Comparison of ENCODE assay signal across 23 cellular contexts in genomic region chr3:68448510-68449383, GRCh38.
"Had no signal": no experiment of that assay in that cellular context is flagged by ENCODE, and none has a peak within 500 bp of the region (broad histone marks: within the 10 kb centered on the region; RNA-seq: fewer than 3 reads in every experiment).

No MANE protein-coding gene starts in this region.

- H3K9ac ChIP-seq: KMS-11, SK-N-SH had no signal

- ATAC-seq: HepG2, K562, Panc1, PC-3 had no signal

- H3K27me3 Mint-ChIP-seq: IgD-negative memory B cell had no signal

- H3K9me3 ChIP-seq: SK-N-SH had no signal

- H3K4me3 ChIP-seq: K562 had no signal

- H3K36me3 Mint-ChIP-seq: IgD-negative memory B cell had no signal

- H3K4me2 ChIP-seq: KMS-11, SK-N-SH had no signal

- H3K4me1 Mint-ChIP-seq: IgD-negative memory B cell had no signal

- H3K4me3 Mint-ChIP-seq: IgD-negative memory B cell had no signal

- H3K27ac ChIP-seq: KMS-11, RWPE1 had no signal

- DNase-seq: Kasumi-1; MM.1S; NCI-H1092 treated with DMSO at 0.1 percent for 48 hours; NCI-H1436 treated with DMSO at 0.1 percent for 48 hours; NCI-H1694; NCI-H187 treated with DMSO at 0.1 percent for 48 hours; NCI-H2029 treated with DMSO at 0.1 percent for 48 hours; NCI-H2227 treated with DMSO at 0.1 percent for 48 hours; NCI-H524; NCI-H69; NCI-H774; NK-92 treated with Interleukin-12 subunit alpha and Interleukin-12 subunit beta, amount 100 ng/mL, for 24 hours; PC-3; SHP77; SK-N-SH; SW 1271; T-helper 1 cell had no signal
